ENCODE assay signal across 30 cellular contexts in genomic region chr6:157307661-157308060, GRCh38.
"Had no signal": no experiment of that assay in that cellular context is flagged by ENCODE, and none has a peak within 500 bp of the region (broad histone marks: within the 10 kb centered on the region; RNA-seq: fewer than 3 reads in every experiment).

No MANE protein-coding gene starts in this region.

- H3K36me3 ChIP-seq: cardiac muscle cell had no signal

- FAIRE-seq: bronchial epithelial cell, TTC549 had no signal

- H3K27me3 ChIP-seq: ascending aorta, cardiac muscle cell had no signal

- H3K4me3 ChIP-seq: ascending aorta, cardiac muscle cell had no signal

- DNase-seq: activated B cell treated with CpG ODN at 0.5 μM for 24 hours; activated CD4-positive, alpha-beta memory T cell treated with anti-CD3 and anti-CD28 coated beads, Interleukin-2, amount 10 ng/mL, durations not matched to agents 7 days and 5 days; activated CD4-positive, alpha-beta T cell treated with anti-CD3 and anti-CD28 coated beads for 1 hour; activated CD4-positive, alpha-beta T cell treated with anti-CD3 and anti-CD28 coated beads for 36 hours; activated CD4-positive, alpha-beta T cell treated with anti-CD3 and anti-CD28 coated beads for 48 hours; activated CD4-positive, alpha-beta T cell treated with anti-CD3 and anti-CD28 coated beads, Interleukin-2, amount 10 ng/mL, durations not matched to agents 7 days and 5 days; activated CD4-positive, alpha-beta T cell treated with anti-CD3 and anti-CD28 coated beads, Interleukin-2, amount 50 U/mL, for 48 hours; activated CD8-positive, alpha-beta memory T cell treated with anti-CD3 and anti-CD28 coated beads for 24 hours; activated CD8-positive, alpha-beta memory T cell treated with anti-CD3 and anti-CD28 coated beads, Interleukin-2, amount 10 ng/mL, durations not matched to agents 7 days and 5 days; activated CD8-positive, alpha-beta memory T cell treated with anti-CD3 and anti-CD28 coated beads, Interleukin-2, amount 50 U/mL, for 48 hours; activated CD8-positive, alpha-beta T cell treated with anti-CD3 and anti-CD28 coated beads, Interleukin-2, amount 10 ng/mL, durations not matched to agents 7 days and 5 days; activated effector memory CD4-positive, alpha-beta T cell treated with Interleukin-2 at 50 U/mL for 16 hours; activated gamma-delta T cell; activated naive CD4-positive, alpha-beta T cell treated with anti-CD3 and anti-CD28 coated beads, Interleukin-2, amount 10 ng/mL, durations not matched to agents 7 days and 5 days; activated naive CD4-positive, alpha-beta T cell treated with Interleukin-2 at 50 U/mL for 16 hours; activated naive CD8-positive, alpha-beta T cell treated with anti-CD3 and anti-CD28 coated beads, Interleukin-2, amount 10 ng/mL, durations not matched to agents 7 days and 5 days; activated naive CD8-positive, alpha-beta T cell treated with anti-CD3 and anti-CD28 coated beads, Interleukin-2, amount 50 U/mL, for 24 hours; activated T-cell treated with anti-CD3 and anti-CD28 coated beads, Interleukin-2, amount 50 U/mL, for 24 hours; activated T-cell treated with anti-CD3 and anti-CD28 coated beads, Interleukin-2, amount 50 U/mL, for 48 hours; amygdala; anterior cingulate cortex; caudate nucleus; cerebellar nuclear complex; T-helper 2 cell; T-helper 9 cell had no signal

- H3K27ac ChIP-seq: ascending aorta, cardiac muscle cell, VCaP had no signal

- H3K9me3 ChIP-seq: ascending aorta had no signal

- ATAC-seq: activated CD4-positive, alpha-beta T cell treated with anti-CD3 and anti-CD28 coated beads for 36 hours; activated CD8-positive, alpha-beta memory T cell treated with anti-CD3 and anti-CD28 coated beads, Interleukin-2, amount 10 ng/mL, durations not matched to agents 7 days and 5 days; activated CD8-positive, alpha-beta T cell treated with anti-CD3 and anti-CD28 coated beads, Interleukin-2, amount 10 ng/mL, durations not matched to agents 7 days and 5 days; activated naive CD8-positive, alpha-beta T cell treated with anti-CD3 and anti-CD28 coated beads, Interleukin-2, amount 50 U/mL, for 24 hours had no signal
